In the genomic region with DNA sequence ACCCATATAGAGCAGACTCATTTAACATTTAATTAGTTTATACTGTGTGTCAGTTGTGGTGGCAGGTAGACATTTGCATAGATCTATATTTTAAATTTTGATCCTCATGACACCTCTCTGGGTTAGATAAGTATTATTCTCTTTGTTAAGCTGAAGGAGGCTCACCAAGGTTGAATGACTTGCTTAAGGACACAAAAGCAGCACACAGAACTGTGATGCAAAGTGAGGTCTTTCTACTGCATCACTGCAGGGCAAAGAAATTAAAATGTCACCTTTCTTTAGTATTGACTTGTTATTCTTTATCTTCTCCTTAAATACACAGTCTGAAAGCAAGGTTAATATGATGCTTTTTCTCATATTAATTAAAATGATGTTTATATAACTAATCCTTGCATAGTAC, we compare ENCODE assay signal across 3 cellular contexts. TPM values are rescaled to one million over a fixed set of nuclear protein-coding genes. Genes with fewer than 3 reads are reported as not detected.
"Had no signal": no experiment of that assay in that cellular context is flagged by ENCODE, and none has a peak within 500 bp of the region (broad histone marks: within the 10 kb centered on the region; RNA-seq: fewer than 3 reads in every experiment).

No MANE protein-coding gene starts in this region.

- DNase-seq: GDM1, GF-D8 had no signal

- H3K4me3 ChIP-seq: GM12878 had no signal

- ATAC-seq: GM12878 had no signal

RNA-seq across cellular contexts. Expression of a gene that starts 8.6 kb away (rescaled TPM):
- total RNA-seq: GM12878 had no signal
- polyA plus RNA-seq: GM12878 had no signal
